In the genomic region with DNA sequence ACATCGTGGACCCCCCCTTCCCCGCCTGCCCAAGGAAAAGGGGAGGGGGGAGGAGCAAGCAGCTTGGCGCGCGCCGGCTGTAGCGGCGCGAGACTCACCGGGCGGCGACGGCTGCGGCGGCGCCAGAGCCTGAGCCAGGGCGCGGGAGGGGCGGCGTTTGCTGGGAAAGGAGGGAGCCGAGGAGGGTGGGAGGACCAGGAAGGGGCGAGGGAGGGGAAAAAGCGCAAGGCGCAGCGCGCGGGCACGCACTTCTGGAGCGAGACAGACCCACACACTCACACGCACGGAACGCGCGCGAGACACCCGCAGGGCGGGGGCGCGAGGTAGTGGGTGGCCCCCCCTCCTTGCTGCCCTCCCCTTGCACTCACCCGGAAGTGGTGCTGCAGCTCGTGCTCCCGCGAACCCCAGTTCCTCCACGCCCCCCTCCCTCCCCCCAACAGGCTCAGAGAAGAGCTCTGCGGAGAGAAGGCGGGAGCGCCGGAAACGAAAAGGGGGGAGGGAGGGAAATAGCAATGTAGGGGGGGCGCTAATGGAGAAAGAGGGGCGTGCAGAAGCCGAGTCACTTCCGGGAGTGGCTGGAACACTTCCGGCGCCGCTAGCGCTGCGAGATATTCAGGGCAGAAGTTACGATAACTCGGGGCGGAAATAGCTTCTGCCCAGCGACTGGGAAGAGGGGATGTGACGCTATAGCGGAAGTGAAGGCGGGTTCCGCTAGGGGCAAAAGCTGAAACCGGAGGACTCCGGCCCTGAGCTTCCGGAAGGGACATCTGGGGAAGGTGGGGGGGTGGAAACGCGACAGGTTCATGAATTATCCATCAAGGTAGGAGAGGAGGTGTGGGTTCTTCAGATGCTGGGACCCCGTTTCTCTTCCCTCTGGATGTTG, we compare ENCODE assay signal across 1 cellular context.
TF ChIP-seq lines count a peak whose summit lies in the region.

TSS of gene ZNF384 (minus strand) at position 376 of the 883 bp plus-strand sequence. CDS start 9,855 bp downstream, outside the sequence.

TF ChIP-seq in HEK293, 187 proteins besides CTCF, POLR2A, EP300 and RAD21 (continued from another document and continues in another):
- TF ChIP-seq, protein P1, sequence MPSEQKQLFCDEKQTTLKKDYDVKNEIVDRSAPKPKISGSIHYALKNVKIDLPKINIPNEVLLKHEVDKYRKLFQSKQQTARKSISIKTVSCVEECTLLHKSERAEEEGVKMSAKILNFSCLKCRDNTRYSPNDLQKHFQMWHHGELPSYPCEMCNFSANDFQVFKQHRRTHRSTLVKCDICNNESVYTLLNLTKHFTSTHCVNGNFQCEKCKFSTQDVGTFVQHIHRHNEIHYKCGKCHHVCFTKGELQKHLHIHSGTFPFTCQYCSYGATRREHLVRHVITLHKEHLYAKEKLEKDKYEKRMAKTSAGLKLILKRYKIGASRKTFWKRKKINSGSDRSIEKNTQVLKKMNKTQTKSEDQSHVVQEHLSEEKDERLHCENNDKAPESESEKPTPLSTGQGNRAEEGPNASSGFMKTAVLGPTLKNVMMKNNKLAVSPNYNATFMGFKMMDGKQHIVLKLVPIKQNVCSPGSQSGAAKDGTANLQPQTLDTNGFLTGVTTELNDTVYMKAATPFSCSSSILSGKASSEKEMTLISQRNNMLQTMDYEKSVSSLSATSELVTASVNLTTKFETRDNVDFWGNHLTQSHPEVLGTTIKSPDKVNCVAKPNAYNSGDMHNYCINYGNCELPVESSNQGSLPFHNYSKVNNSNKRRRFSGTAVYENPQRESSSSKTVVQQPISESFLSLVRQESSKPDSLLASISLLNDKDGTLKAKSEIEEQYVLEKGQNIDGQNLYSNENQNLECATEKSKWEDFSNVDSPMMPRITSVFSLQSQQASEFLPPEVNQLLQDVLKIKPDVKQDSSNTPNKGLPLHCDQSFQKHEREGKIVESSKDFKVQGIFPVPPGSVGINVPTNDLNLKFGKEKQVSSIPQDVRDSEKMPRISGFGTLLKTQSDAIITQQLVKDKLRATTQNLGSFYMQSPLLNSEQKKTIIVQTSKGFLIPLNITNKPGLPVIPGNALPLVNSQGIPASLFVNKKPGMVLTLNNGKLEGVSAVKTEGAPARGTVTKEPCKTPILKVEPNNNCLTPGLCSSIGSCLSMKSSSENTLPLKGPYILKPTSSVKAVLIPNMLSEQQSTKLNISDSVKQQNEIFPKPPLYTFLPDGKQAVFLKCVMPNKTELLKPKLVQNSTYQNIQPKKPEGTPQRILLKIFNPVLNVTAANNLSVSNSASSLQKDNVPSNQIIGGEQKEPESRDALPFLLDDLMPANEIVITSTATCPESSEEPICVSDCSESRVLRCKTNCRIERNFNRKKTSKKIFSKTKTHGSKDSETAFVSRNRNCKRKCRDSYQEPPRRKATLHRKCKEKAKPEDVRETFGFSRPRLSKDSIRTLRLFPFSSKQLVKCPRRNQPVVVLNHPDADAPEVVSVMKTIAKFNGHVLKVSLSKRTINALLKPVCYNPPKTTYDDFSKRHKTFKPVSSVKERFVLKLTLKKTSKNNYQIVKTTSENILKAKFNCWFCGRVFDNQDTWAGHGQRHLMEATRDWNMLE (tag by site-specific recombination; conservative IDR thresholded peaks at IDR 0.05; ENCODE audit: low read depth), result peak; percentile 100
- TF ChIP-seq, protein P2, sequence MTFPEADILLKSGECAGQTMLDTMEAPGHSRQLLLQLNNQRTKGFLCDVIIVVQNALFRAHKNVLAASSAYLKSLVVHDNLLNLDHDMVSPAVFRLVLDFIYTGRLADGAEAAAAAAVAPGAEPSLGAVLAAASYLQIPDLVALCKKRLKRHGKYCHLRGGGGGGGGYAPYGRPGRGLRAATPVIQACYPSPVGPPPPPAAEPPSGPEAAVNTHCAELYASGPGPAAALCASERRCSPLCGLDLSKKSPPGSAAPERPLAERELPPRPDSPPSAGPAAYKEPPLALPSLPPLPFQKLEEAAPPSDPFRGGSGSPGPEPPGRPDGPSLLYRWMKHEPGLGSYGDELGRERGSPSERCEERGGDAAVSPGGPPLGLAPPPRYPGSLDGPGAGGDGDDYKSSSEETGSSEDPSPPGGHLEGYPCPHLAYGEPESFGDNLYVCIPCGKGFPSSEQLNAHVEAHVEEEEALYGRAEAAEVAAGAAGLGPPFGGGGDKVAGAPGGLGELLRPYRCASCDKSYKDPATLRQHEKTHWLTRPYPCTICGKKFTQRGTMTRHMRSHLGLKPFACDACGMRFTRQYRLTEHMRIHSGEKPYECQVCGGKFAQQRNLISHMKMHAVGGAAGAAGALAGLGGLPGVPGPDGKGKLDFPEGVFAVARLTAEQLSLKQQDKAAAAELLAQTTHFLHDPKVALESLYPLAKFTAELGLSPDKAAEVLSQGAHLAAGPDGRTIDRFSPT (tag by site-specific recombination; IDR thresholded peaks at IDR 0.05), result peak; percentile 5; the same call in 1 of the 2 replicates
- TF ChIP-seq ZNF138 (tag by site-specific recombination; IDR thresholded peaks at IDR 0.05; ENCODE audit: borderline replicate concordance) (no peak), OVOL3 (tag by site-specific recombination; IDR thresholded peaks at IDR 0.05) (no peak; the same call in 1 of the 2 replicates), ZFP37 (tag by site-specific recombination; IDR thresholded peaks at IDR 0.05) (0 out of 2 replicates have a peak, but pooled peaks have one; percentile 57), ZNF175 (tag by site-specific recombination; IDR thresholded peaks at IDR 0.05) (no peak), SETDB1 (IDR thresholded peaks at IDR 0.05; ENCODE audit: insufficient read length, low read length) (no peak), KLF17 (tag by site-specific recombination; IDR thresholded peaks at IDR 0.05) (peak; percentile 93), ZNF704 (tag by site-specific recombination; IDR thresholded peaks at IDR 0.05) (no peak), PRDM6 (tag by site-specific recombination; IDR thresholded peaks at IDR 0.05) (no peak), GLI2 (tag by site-specific recombination; IDR thresholded peaks at IDR 0.05; ENCODE audit: borderline replicate concordance, low read depth) (no peak), ZBTB1 (tag by site-specific recombination; IDR thresholded peaks at IDR 0.05) (peak; percentile 61; the same call in 1 of the 2 replicates), ZNF394 (tag by site-specific recombination; IDR thresholded peaks at IDR 0.05; ENCODE audit: borderline replicate concordance) (no peak; the same call in 1 of the 2 replicates), HOXA7 (CRISPR knock-in tag; IDR thresholded peaks at IDR 0.05; ENCODE audit: borderline replicate concordance) (no peak), ZNF132 (tag by site-specific recombination; IDR thresholded peaks at IDR 0.05; ENCODE audit: borderline replicate concordance) (no peak), ZNF324 (tag by site-specific recombination; IDR thresholded peaks at IDR 0.05) (peak; percentile 90), ZSCAN23 (tag by site-specific recombination; IDR thresholded peaks at IDR 0.05) (peak; percentile 78; the same call in 1 of the 2 replicates), ZNF530 (tag by site-specific recombination; IDR thresholded peaks at IDR 0.05; ENCODE audit: low read depth) (no peak), SP7 (tag by site-specific recombination; IDR thresholded peaks at IDR 0.05) (peak; percentile 86; the same call in 1 of the 2 replicates), ELK4 (IDR thresholded peaks at IDR 0.05; ENCODE audit: borderline replicate concordance, low read depth, low read length) (peak; percentile 86), ZNF350 (tag by site-specific recombination; IDR thresholded peaks at IDR 0.05) (no peak), ZNF146 (tag by site-specific recombination; IDR thresholded peaks at IDR 0.05) (peak; percentile 4; the same call in 1 of the 2 replicates), ZNF776 (tag by site-specific recombination; IDR thresholded peaks at IDR 0.05; ENCODE audit: borderline replicate concordance) (no peak), SP3 (tag by site-specific recombination; IDR thresholded peaks at IDR 0.05) (peak; percentile 96), ZNF239 (tag by site-specific recombination; IDR thresholded peaks at IDR 0.05) (peak; percentile 20; the same call in 1 of the 2 replicates), ZNF366 (tag by site-specific recombination; conservative IDR thresholded peaks at IDR 0.05) (peak; percentile 96), ZNF174 (tag by site-specific recombination; IDR thresholded peaks at IDR 0.05) (no peak), KLF16 (tag by site-specific recombination; IDR thresholded peaks at IDR 0.05) (peak; percentile 100), ZNF354C (tag by site-specific recombination; IDR thresholded peaks at IDR 0.05; ENCODE audit: borderline replicate concordance, low read depth) (no peak), ZNF37A (tag by site-specific recombination; IDR thresholded peaks at IDR 0.05) (no peak), ZNF223 (tag by site-specific recombination; IDR thresholded peaks at IDR 0.05) (no peak), OSR2 (tag by site-specific recombination; IDR thresholded peaks at IDR 0.05) (no peak), ZFHX2 (tag by site-specific recombination; conservative IDR thresholded peaks at IDR 0.05) (peak; percentile 94), ZNF596 (tag by site-specific recombination; IDR thresholded peaks at IDR 0.05) (no peak), PRDM1 (tag by site-specific recombination; IDR thresholded peaks at IDR 0.05) (no peak), YY1 (tag by site-specific recombination; IDR thresholded peaks at IDR 0.05) (peak; percentile 72; the same call in 1 of the 2 replicates), ZNF571 (tag by site-specific recombination; IDR thresholded peaks at IDR 0.05) (no peak), HOXD13 (CRISPR knock-in tag; IDR thresholded peaks at IDR 0.05; ENCODE audit: borderline replicate concordance) (no peak), ZNF202 (tag by site-specific recombination; IDR thresholded peaks at IDR 0.05; ENCODE audit: borderline replicate concordance) (no peak), ZNF274 (IDR thresholded peaks at IDR 0.05; ENCODE audit: low read length) (no peak), ZNF274 (tag by site-specific recombination; IDR thresholded peaks at IDR 0.05; ENCODE audit: borderline replicate concordance) (no peak), ZNF629 (tag by site-specific recombination; IDR thresholded peaks at IDR 0.05) (peak; percentile 99)
- TF ChIP-seq, protein P3, sequence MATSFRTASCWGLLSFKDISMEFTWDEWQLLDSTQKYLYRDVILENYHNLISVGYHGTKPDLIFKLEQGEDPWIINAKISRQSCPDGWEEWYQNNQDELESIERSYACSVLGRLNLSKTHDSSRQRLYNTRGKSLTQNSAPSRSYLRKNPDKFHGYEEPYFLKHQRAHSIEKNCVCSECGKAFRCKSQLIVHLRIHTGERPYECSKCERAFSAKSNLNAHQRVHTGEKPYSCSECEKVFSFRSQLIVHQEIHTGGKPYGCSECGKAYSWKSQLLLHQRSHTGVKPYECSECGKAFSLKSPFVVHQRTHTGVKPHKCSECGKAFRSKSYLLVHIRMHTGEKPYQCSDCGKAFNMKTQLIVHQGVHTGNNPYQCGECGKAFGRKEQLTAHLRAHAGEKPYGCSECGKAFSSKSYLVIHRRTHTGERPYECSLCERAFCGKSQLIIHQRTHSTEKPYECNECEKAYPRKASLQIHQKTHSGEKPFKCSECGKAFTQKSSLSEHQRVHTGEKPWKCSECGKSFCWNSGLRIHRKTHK (tag by site-specific recombination; IDR thresholded peaks at IDR 0.05), result no peak
- TF ChIP-seq, protein P4, sequence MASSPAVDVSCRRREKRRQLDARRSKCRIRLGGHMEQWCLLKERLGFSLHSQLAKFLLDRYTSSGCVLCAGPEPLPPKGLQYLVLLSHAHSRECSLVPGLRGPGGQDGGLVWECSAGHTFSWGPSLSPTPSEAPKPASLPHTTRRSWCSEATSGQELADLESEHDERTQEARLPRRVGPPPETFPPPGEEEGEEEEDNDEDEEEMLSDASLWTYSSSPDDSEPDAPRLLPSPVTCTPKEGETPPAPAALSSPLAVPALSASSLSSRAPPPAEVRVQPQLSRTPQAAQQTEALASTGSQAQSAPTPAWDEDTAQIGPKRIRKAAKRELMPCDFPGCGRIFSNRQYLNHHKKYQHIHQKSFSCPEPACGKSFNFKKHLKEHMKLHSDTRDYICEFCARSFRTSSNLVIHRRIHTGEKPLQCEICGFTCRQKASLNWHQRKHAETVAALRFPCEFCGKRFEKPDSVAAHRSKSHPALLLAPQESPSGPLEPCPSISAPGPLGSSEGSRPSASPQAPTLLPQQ (tag by site-specific recombination; IDR thresholded peaks at IDR 0.05), result peak; percentile 83
